Comparison of ENCODE assay signal across 19 cellular contexts in the genomic region with DNA sequence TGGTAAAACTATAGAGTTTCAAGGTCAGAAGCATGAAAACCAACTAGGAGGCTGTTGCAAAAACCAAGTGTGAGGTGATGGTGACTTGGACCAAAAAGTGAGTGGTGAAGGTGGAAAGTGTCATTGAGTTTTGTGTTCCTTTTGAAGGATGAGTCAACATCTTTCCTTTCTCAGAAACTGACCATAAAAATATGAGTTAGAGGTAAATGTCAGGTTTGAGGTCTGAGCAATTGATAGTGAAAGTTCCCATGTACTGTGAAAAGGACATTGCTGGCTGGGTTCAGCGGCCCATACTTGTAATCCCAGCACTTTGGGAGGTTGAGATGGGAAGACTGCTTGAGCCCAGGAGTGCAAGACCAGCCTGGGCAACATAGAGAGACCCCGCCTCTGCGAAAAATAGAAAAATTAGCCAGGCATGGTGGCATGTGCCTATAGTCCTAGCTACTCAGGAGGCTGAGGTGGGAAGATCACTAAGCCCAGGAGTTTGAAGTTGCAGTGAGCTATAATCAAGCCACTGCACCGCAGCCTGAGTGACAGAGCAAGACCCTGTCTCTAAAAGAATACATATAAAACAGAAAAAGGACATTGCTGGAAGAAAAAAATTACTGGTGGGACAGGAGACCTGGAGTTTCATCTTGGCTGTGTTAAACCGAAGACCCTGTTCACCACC.
DNase-seq lines count a peak whose midpoint lies in the region; ATAC-seq, FAIRE-seq and TF ChIP-seq lines count a peak whose summit lies in the region.
"Had no signal": no experiment of that assay in that cellular context is flagged by ENCODE, and none has a peak within 500 bp of the region (broad histone marks: within the 10 kb centered on the region; RNA-seq: fewer than 3 reads in every experiment).

No MANE protein-coding gene starts in this region.

- no peak for TF ChIP-seq CTCF in foreskin fibroblast (IDR thresholded peaks at IDR 0.05; ENCODE audit: low read depth, low read length)

- no peak overlapping the region for H3K4me3 Mint-ChIP-seq in activated T-helper 2 cell treated with anti-CD3 and anti-CD28 coated beads, Interferon-gamma antibody, Interleukin-2, Interleukin-4, amounts not matched to agents 10 μg/mL and 5 μg/mL and 100 μg/mL, durations not matched to agents 14 hours and 24 hours and 36 hours (ENCODE audit: low read depth)
- H3K4me3 Mint-ChIP-seq: activated naive CD8-positive, alpha-beta T cell; endodermal cell; GM23338; type B pancreatic cell had no signal

- H3K4me1 Mint-ChIP-seq in activated T-helper 2 cell treated with anti-CD3 and anti-CD28 coated beads, Interferon-gamma antibody, Interleukin-2, Interleukin-4, amounts not matched to agents 10 μg/mL and 5 μg/mL and 100 μg/mL, durations not matched to agents 14 hours and 24 hours and 36 hours (ENCODE audit: low read depth) = peaks cover 28% of the 10 kb centered on the region
- H3K4me1 Mint-ChIP-seq: GM23338 had no signal

- intact Hi-C loops in activated T-helper 2 cell treated with anti-CD3 and anti-CD28 coated beads, Interferon-gamma antibody, Interleukin-2, Interleukin-4, amounts not matched to agents 10 μg/mL and 5 μg/mL and 100 μg/mL, durations not matched to agents 14 hours and 24 hours and 36 hours (cut with micrococcal nuclease) = loop anchor here (2.0 kb wide), 2 partner anchors 25 to 61 kb away; no protein-coding TSS in a partner anchor

- no peaks in the 10 kb centered on the region for H3K36me3 Mint-ChIP-seq in activated T-helper 2 cell treated with anti-CD3 and anti-CD28 coated beads, Interferon-gamma antibody, Interleukin-2, Interleukin-4, amounts not matched to agents 10 μg/mL and 5 μg/mL and 100 μg/mL, durations not matched to agents 14 hours and 24 hours and 36 hours (ENCODE audit: low read depth)
- H3K36me3 Mint-ChIP-seq: activated naive CD8-positive, alpha-beta T cell; type B pancreatic cell had no signal

- DNase-seq in GM18507 (ENCODE audit: extremely low spot score, insufficient read length, low read depth) (no peak), foreskin fibroblast (no peak), D341Med (ENCODE audit: low spot score) (no peak), NCI-H187 (lab: John Stamatoyannopoulos, UW) (no peak), T-helper 9 cell (no peak)
- DNase-seq in activated T-helper 2 cell treated with anti-CD3 and anti-CD28 coated beads, Interferon-gamma antibody, Interleukin-2, Interleukin-4, amounts not matched to agents 10 μg/mL and 5 μg/mL and 100 μg/mL, durations not matched to agents 14 hours and 24 hours and 36 hours (ENCODE audit: low spot score) = no peak
- DNase-seq: caudate nucleus; endodermal cell; Kasumi-1; left cardiac atrium; NCI-H146; NCI-H524; nucleus accumbens; stimulated activated CD4-positive, alpha-beta T cell treated with anti-CD3 and anti-CD28 coated beads, Interleukin-4, amount 100 ng/mL, for 1 hour had no signal

- peaks cover 1% of the 10 kb centered on the region for H3K9me3 Mint-ChIP-seq in activated T-helper 2 cell treated with anti-CD3 and anti-CD28 coated beads, Interferon-gamma antibody, Interleukin-2, Interleukin-4, amounts not matched to agents 10 μg/mL and 5 μg/mL and 100 μg/mL, durations not matched to agents 14 hours and 24 hours and 36 hours
- H3K9me3 Mint-ChIP-seq: endodermal cell, GM23338 had no signal

- ATAC-seq in GM19351 (IDR thresholded peaks at IDR 0.05; ENCODE audit: unreplicated experiment) = peak; percentile 74
- ATAC-seq in HG03060 (IDR thresholded peaks at IDR 0.05; ENCODE audit: low read depth, unreplicated experiment) = peak; percentile 44
- ATAC-seq: GM23338, left cardiac atrium had no signal

- H3K27me3 Mint-ChIP-seq in activated T-helper 2 cell treated with anti-CD3 and anti-CD28 coated beads, Interferon-gamma antibody, Interleukin-2, Interleukin-4, amounts not matched to agents 10 μg/mL and 5 μg/mL and 100 μg/mL, durations not matched to agents 14 hours and 24 hours and 36 hours (ENCODE audit: low read depth) = no peaks in the 10 kb centered on the region
- H3K27me3 Mint-ChIP-seq: activated naive CD8-positive, alpha-beta T cell; type B pancreatic cell had no signal

- H3K27ac Mint-ChIP-seq in activated T-helper 2 cell treated with anti-CD3 and anti-CD28 coated beads, Interferon-gamma antibody, Interleukin-2, Interleukin-4, amounts not matched to agents 10 μg/mL and 5 μg/mL and 100 μg/mL, durations not matched to agents 14 hours and 24 hours and 36 hours = peak overlapping the region; percentile 27
- H3K27ac Mint-ChIP-seq: activated naive CD8-positive, alpha-beta T cell; endodermal cell; GM23338; type B pancreatic cell had no signal

- H3K4me3 ChIP-seq in foreskin fibroblast (ENCODE audit: low read depth in 1 of 2, low read length in 2 of 2) = no peak overlapping the region
- H3K4me3 ChIP-seq: GM23338 had no signal

- FAIRE-seq in GM18507 (lab: Jason Lieb, UNC) = peak; percentile 5
